Comparison of ENCODE assay signal across 27 cellular contexts in the genomic region with DNA sequence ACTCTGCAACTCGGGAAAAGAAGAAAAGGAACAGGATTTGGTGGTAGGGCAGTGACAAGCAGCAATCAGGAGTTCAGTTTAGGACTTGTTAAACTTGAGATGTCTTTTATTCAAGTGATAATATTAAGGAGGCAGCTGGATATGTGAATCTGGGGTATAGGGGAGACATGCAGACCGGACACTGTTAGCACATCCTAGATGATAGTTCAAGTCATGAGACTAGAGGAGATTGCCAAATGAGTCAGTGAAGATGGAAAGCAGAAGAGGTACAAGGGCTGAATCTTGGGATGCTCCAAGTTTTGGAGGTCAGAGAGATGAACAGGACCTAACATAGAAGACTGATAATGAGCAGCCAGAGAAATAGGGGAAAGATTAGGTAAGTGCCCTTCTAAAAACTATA.
"Had no signal": no experiment of that assay in that cellular context is flagged by ENCODE, and none has a peak within 500 bp of the region (broad histone marks: within the 10 kb centered on the region; RNA-seq: fewer than 3 reads in every experiment).

No MANE protein-coding gene starts in this region.

- DNase-seq: activated CD4-positive, alpha-beta T cell treated with anti-CD3 and anti-CD28 coated beads for 36 hours; activated CD4-positive, alpha-beta T cell treated with anti-CD3 and anti-CD28 coated beads, Interleukin-2, amount 50 U/mL, for 4 hours; activated CD4-positive, CD25-positive, alpha-beta regulatory T cell; activated CD8-positive, alpha-beta memory T cell treated with anti-CD3 and anti-CD28 coated beads for 24 hours; activated effector memory CD4-positive, alpha-beta T cell treated with Interleukin-2 at 50 U/mL for 16 hours; activated naive CD4-positive, alpha-beta T cell treated with Interleukin-2 at 50 U/mL for 16 hours; adrenal gland; brain microvascular endothelial cell; cortex of kidney; islet precursor cell; left cardiac atrium; mesendoderm; natural killer cell; occipital lobe; psoas muscle; sigmoid colon; stimulated activated CD4-positive, alpha-beta T cell treated with anti-CD3 and anti-CD28 coated beads, Interleukin-1b, Interleukin-23, amount 100 ng/mL, for 48 hours; stimulated activated CD4-positive, alpha-beta T cell treated with anti-CD3 and anti-CD28 coated beads, Interleukin-4, amount 100 ng/mL, for 4 hours; stimulated activated CD8-positive, alpha-beta memory T cell treated with anti-CD3 and anti-CD28 coated beads, Interleukin-4, amount 100 ng/mL, for 48 hours; stimulated activated naive CD8-positive, alpha-beta T cell treated with anti-CD3 and anti-CD28 coated beads, Interleukin-15, amount 100 ng/mL, for 72 hours had no signal

- H3K4me3 ChIP-seq: adrenal gland, neural progenitor cell, psoas muscle, sigmoid colon, smooth muscle cell, tibial nerve had no signal

- FAIRE-seq: astrocyte, endothelial cell of umbilical vein, frontal cortex had no signal

- H3K4me1 ChIP-seq: adrenal gland, neural progenitor cell, parathyroid adenoma had no signal

- H3K36me3 ChIP-seq: adrenal gland, brain microvascular endothelial cell, neural progenitor cell, sigmoid colon had no signal

- H3K27ac ChIP-seq: adrenal gland, brain microvascular endothelial cell, neural progenitor cell, parathyroid adenoma, psoas muscle, sigmoid colon, tibial nerve had no signal

- H3K9me3 ChIP-seq: adrenal gland, psoas muscle, sigmoid colon had no signal

- H3K27me3 ChIP-seq: adrenal gland, brain microvascular endothelial cell, neural progenitor cell, sigmoid colon, tibial nerve had no signal
